ENCODE assay signal across 23 cellular contexts in genomic region chr19:34503546-34504272, GRCh38. TPM values are rescaled to one million over a fixed set of nuclear protein-coding genes. Genes with fewer than 3 reads are reported as not detected.
DNase-seq lines count a peak whose midpoint lies in the region; TF ChIP-seq lines count a peak whose summit lies in the region.
"Had no signal": no experiment of that assay in that cellular context is flagged by ENCODE, and none has a peak within 500 bp of the region (broad histone marks: within the 10 kb centered on the region; RNA-seq: fewer than 3 reads in every experiment).

No MANE protein-coding gene starts in this region.

- H3K36me3 ChIP-seq in liver (ENCODE audit: control insufficient read depth in 4 of 4, insufficient read depth in 3 of 4, low read depth in 1 of 4, low read length in 3 of 4) (no peaks in the 10 kb centered on the region), testis (ENCODE audit: low read depth, missing control alignments) (no peaks in the 10 kb centered on the region)
- H3K36me3 ChIP-seq: gastrocnemius medialis, prostate gland, uterus had no signal

- POLR2A ChIA-PET in GM10248 (lab: Yijun Ruan, JAX) = no interaction called here

- peaks cover 2 to 20% (median 9%) of the 10 kb centered on the region in 4 donors for H3K4me1 ChIP-seq in liver (ENCODE audit: control insufficient read depth in 4 of 4, insufficient read depth in 4 of 4, low read length in 3 of 4)
- H3K4me1 ChIP-seq in testis = peaks cover 16% of the 10 kb centered on the region
- H3K4me1 ChIP-seq: prostate gland, SJSA1, uterus had no signal

- TF ChIP-seq POLR2A in testis (IDR thresholded peaks at IDR 0.05) = no peak

- intact Hi-C loops in testis (cut with DNase I; ENCODE audit: low total_unique reads) = no loop called here

- no peak overlapping the region for H3K9ac ChIP-seq in liver (ENCODE audit: low read depth in 1 of 2, low read length in 2 of 2)

- TF ChIP-seq RAD21 in liver (IDR thresholded peaks at IDR 0.05) = no peak

- no peak overlapping the region for H3K4me3 ChIP-seq in liver (ENCODE audit: low read depth in 1 of 3, low read length in 3 of 3)
- no peak overlapping the region for H3K4me3 ChIP-seq in testis
- H3K4me3 ChIP-seq: gastrocnemius medialis, lower lobe of right lung, mucosa of descending colon, prostate gland, SJSA1, uterus had no signal

- TF ChIP-seq CTCF in GM10248 (IDR thresholded peaks at IDR 0.05; ENCODE audit: control extremely low read depth, extremely low read depth, low read depth, missing control alignments) (no peak), liver (IDR thresholded peaks at IDR 0.05; ENCODE audit: low read depth, low read length, missing input control) (no peak), testis (IDR thresholded peaks at IDR 0.05) (no peak)

- CTCF ChIA-PET in GM10248 (lab: Yijun Ruan, JAX) = interaction anchor here (1.2 kb wide), 1 partner anchor 726 kb away, joined by 3 read pairs; no protein-coding TSS in a partner anchor

- WGBS in liver = 53% methylated on average over 16 of the region's 16 CpGs
- WGBS in testis, 2 donors = 53 to 63% methylated on average over 10 to 16 of the region's 16 CpGs

- H3K9me3 ChIP-seq in liver (ENCODE audit: control insufficient read depth in 4 of 4, low read length in 3 of 4) (no peaks in the 10 kb centered on the region), testis (no peaks in the 10 kb centered on the region)
- H3K9me3 ChIP-seq: gastrocnemius medialis, lower lobe of right lung, mucosa of descending colon, prostate gland, SJSA1, uterus had no signal

- DNase-seq in GM10248 (ENCODE audit: extremely low spot score) (peak; percentile 9), testis (peak; percentile 24), NCI-H526 treated with DMSO at 0.1 percent for 48 hours (lab: John Stamatoyannopoulos, UW) (no peak), H4 (ENCODE audit: low spot score) (no peak), epidermal melanocyte (ENCODE audit: insufficient read length, low spot score) (no peak)
- DNase-seq in activated CD8-positive, alpha-beta memory T cell treated with anti-CD3 and anti-CD28 coated beads, Interleukin-2, amount 50 U/mL, for 4 hours = peak; percentile 8
- DNase-seq: activated CD4-positive, alpha-beta T cell treated with anti-CD3 and anti-CD28 coated beads for 4 hours; activated naive CD4-positive, alpha-beta T cell treated with anti-CD3 and anti-CD28 coated beads, Interleukin-2, amount 50 U/mL, for 16 hours; amygdala; cortex of kidney; EL; gastrocnemius medialis; hypothalamus; lower lobe of right lung; mucosa of descending colon; NCI-H1105 treated with DMSO at 0.1 percent for 48 hours; NCI-H2081 treated with DMSO at 0.1 percent for 48 hours; stimulated activated CD8-positive, alpha-beta memory T cell treated with anti-CD3 and anti-CD28 coated beads, Interleukin-4, amount 100 ng/mL, for 48 hours had no signal

- no peak overlapping the region for H3K27ac ChIP-seq in liver (ENCODE audit: low read depth in 1 of 2, low read length in 2 of 2)
- H3K27ac ChIP-seq in testis = no peak overlapping the region
- H3K27ac ChIP-seq: gastrocnemius medialis, lower lobe of right lung, prostate gland, SJSA1 had no signal

- no peaks in the 10 kb centered on the region for H3K27me3 ChIP-seq in liver (ENCODE audit: control insufficient read depth in 4 of 4, insufficient read depth in 4 of 4, low read length in 3 of 4)
- no peaks in the 10 kb centered on the region for H3K27me3 ChIP-seq in testis
- H3K27me3 ChIP-seq: gastrocnemius medialis, SJSA1, uterus had no signal

TF ChIP-seq in liver, 16 proteins besides CTCF, POLR2A, EP300 and RAD21:
- TF ChIP-seq GABPA (IDR thresholded peaks at IDR 0.05 in 1 of 2, conservative IDR thresholded peaks at IDR 0.05 in 1 of 2) (no peak), SP1 (IDR thresholded peaks at IDR 0.05) (peak; percentile 41), NR2F2 (IDR thresholded peaks at IDR 0.05) (no peak), HNF4A (conservative IDR thresholded peaks at IDR 0.05) (peak; percentile 47 to 49), RXRA (IDR thresholded peaks at IDR 0.05) (peak; percentile 22 to 23), REST (IDR thresholded peaks at IDR 0.05) (no peak)

RNA-seq across cellular contexts. Expression of gene WTIP, which starts 22.2 kb away (rescaled TPM):
- total RNA-seq in liver (1 to 10 TPM; 2.4 to 2.7 TPM), testis (10 to 100 TPM; 25.6 to 41.3 TPM)
- polyA plus RNA-seq in liver (under 1 TPM; 0.08 to 0.88 TPM), testis (ENCODE audit: insufficient read depth, low read depth, low replicate concordance) (22.8 TPM)
- 9.9 and 11.4 TPM in 2 replicates for total RNA-seq in H4 (2014; rRNA removed; shearing (Covaris generic))
- polyA plus RNA-seq: CD14-positive monocyte had no signal

Comparison
In these comparisons a context has a peak if more than half of its experiments do, and no peak if none do; other contexts are left out.
1. DNase-seq: peak in GM10248 (single experiment), activated CD8-positive, alpha-beta memory T cell treated with anti-CD3 and anti-CD28 coated beads, Interleukin-2, amount 50 U/mL, for 4 hours (single experiment) and testis (single experiment); none in NCI-H526 treated with DMSO at 0.1 percent for 48 hours (single experiment), H4 (single experiment) and epidermal melanocyte (single experiment).